Comparison of ENCODE assay signal across 1 cellular context in the genomic region with DNA sequence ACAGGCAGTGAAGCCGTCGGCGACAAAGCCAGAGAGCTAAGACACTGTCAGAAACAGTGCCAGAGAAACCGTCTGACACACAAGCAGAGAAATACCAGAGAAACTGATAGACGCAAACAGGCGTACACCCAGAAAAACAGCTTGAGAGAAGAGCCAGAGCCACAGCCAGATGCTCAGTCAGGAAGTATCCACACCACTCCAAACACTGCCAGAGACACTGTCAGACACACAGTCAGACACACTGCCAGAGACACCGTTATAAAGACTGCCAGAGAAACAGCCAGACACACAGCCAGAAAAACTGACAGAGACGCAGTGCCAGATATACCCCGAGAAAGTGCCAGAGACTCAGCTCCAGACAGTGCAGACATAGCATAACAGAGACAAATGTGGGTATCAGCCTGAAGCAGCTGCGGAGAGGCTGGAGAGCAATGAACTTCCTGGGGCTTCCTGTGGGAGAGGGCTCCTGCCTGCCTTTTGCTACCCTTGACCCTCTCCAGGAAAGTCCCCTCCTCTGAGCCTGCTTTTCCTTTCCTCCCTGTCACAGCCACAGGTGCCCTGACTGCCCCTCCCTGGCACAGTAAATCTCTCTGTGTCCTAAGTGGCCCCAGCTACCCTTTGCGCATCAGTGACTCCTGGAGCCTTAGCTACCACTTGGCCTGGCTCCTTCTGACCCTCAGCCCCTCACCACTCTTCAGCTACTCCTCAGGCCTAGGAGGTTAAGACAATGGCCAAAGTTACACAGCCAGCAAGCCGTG.
A peak's percentile ranks its signal among the peaks of the same experiment; 100 is the strongest.
TF ChIP-seq lines count a peak whose summit lies in the region.

No MANE protein-coding gene starts in this region.

TF ChIP-seq in liver, 16 proteins besides CTCF, POLR2A, EP300 and RAD21:
- TF ChIP-seq, protein P1, sequence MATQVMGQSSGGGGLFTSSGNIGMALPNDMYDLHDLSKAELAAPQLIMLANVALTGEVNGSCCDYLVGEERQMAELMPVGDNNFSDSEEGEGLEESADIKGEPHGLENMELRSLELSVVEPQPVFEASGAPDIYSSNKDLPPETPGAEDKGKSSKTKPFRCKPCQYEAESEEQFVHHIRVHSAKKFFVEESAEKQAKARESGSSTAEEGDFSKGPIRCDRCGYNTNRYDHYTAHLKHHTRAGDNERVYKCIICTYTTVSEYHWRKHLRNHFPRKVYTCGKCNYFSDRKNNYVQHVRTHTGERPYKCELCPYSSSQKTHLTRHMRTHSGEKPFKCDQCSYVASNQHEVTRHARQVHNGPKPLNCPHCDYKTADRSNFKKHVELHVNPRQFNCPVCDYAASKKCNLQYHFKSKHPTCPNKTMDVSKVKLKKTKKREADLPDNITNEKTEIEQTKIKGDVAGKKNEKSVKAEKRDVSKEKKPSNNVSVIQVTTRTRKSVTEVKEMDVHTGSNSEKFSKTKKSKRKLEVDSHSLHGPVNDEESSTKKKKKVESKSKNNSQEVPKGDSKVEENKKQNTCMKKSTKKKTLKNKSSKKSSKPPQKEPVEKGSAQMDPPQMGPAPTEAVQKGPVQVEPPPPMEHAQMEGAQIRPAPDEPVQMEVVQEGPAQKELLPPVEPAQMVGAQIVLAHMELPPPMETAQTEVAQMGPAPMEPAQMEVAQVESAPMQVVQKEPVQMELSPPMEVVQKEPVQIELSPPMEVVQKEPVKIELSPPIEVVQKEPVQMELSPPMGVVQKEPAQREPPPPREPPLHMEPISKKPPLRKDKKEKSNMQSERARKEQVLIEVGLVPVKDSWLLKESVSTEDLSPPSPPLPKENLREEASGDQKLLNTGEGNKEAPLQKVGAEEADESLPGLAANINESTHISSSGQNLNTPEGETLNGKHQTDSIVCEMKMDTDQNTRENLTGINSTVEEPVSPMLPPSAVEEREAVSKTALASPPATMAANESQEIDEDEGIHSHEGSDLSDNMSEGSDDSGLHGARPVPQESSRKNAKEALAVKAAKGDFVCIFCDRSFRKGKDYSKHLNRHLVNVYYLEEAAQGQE (IDR thresholded peaks at IDR 0.05), result no peak
- peak; percentile 18 for TF ChIP-seq NR2F2 (IDR thresholded peaks at IDR 0.05)
